8 cellular contexts compared by ENCODE assay signal in the genomic region with DNA sequence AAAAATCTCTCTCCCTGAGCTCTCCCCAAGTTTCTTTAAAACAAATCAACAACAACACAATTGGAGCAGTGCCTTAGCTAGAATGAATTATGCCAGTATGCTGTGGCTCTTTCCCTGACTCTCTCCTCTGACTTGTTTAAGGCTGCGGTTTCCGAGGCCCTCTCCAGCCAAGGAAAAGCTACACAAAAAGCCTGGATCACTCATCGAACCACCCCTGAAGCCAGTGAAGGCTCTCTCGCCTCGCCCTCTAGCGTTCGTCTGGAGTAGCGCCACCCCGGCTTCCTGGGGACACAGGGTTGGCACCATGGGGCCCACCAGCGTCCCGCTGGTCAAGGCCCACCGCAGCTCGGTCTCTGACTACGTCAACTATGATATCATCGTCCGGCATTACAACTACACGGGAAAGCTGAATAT. TPM values are rescaled to one million over a fixed set of nuclear protein-coding genes. Genes with fewer than 3 reads are reported as not detected.
A peak's percentile ranks its signal among the peaks of the same experiment; 100 is the strongest.
DNase-seq lines count a peak whose midpoint lies in the region; ATAC-seq and TF ChIP-seq lines count a peak whose summit lies in the region.

No MANE protein-coding gene starts in this region.

- H3K9me2 ChIP-seq in hepatocyte (replicated peaks; ENCODE audit: insufficient read depth): no peaks in the 10 kb centered on the region

- peaks cover 64% of the 10 kb centered on the region for H3K4me1 ChIP-seq in CD8-positive, alpha-beta T cell (ENCODE audit: insufficient read depth, low read length)
- H3K4me1 ChIP-seq in ascending aorta: peaks cover 0 to 12% of the 10 kb centered on the region in 2 donors
- peaks cover 5% of the 10 kb centered on the region for H3K4me1 ChIP-seq in hepatocyte (ENCODE audit: insufficient read depth)
- peaks cover 33% of the 10 kb centered on the region for H3K4me1 ChIP-seq in vagina

- POLR2A ChIA-PET in CD8-positive, alpha-beta T cell (lab: Charles Lee): interaction anchor here (0.7 to 6.6 kb wide), 40 partner anchors 9 to 343 kb away, joined by 3 to 56 read pairs (median 4); a partner anchor contains a TSS

- WGBS in hepatocyte (ENCODE audit: low lambda C conversion rate, missing lambda C conversion rate): 20% methylated on average over 17 of the region's 17 CpGs

- CTCF ChIA-PET in CD8-positive, alpha-beta T cell (lab: Charles Lee): interaction anchor here (0.6 to 17.1 kb wide), 64 partner anchors 10 to 352 kb away, joined by 3 to 405 read pairs (median 5); a partner anchor contains a TSS

- H3K9me3 Mint-ChIP-seq in CD8-positive, alpha-beta T cell: no peaks in the 10 kb centered on the region
- H3K9me3 Mint-ChIP-seq in T-helper 2 cell treated with Interferon-gamma antibody and Interleukin-4, amounts not matched to agents 5 μg/mL and 100 μg/mL, for 36 hours: no peaks in the 10 kb centered on the region

- no peaks in the 10 kb centered on the region for H3K9me3 ChIP-seq in CD8-positive, alpha-beta T cell (ENCODE audit: low read length)
- no peaks in the 10 kb centered on the region for H3K9me3 ChIP-seq in ascending aorta
- no peaks in the 10 kb centered on the region for H3K9me3 ChIP-seq in hepatocyte (ENCODE audit: low read depth)
- no peaks in the 10 kb centered on the region for H3K9me3 ChIP-seq in vagina

- H3K27ac Mint-ChIP-seq in CD8-positive, alpha-beta T cell: peak overlapping the region; percentile 98
- H3K27ac Mint-ChIP-seq in T-helper 2 cell treated with Interferon-gamma antibody and Interleukin-4, amounts not matched to agents 5 μg/mL and 100 μg/mL, for 36 hours: peak overlapping the region; percentile 97

- peak; percentile 89 for TF ChIP-seq CTCF in CD8-positive, alpha-beta T cell (IDR thresholded peaks at IDR 0.05)
- TF ChIP-seq CTCF in ascending aorta (IDR thresholded peaks at IDR 0.05) (peak; percentile 84 to 96 (median 96)), hepatocyte (IDR thresholded peaks at IDR 0.05; ENCODE audit: poor library complexity) (peak; percentile 86), vagina (IDR thresholded peaks at IDR 0.05) (peak; percentile 47 to 82 (median 72))

- H3K27me3 Mint-ChIP-seq in CD8-positive, alpha-beta T cell (ENCODE audit: low read depth): no peaks in the 10 kb centered on the region
- H3K27me3 Mint-ChIP-seq in T-helper 2 cell treated with Interferon-gamma antibody and Interleukin-4, amounts not matched to agents 5 μg/mL and 100 μg/mL, for 36 hours (ENCODE audit: low read depth): no peaks in the 10 kb centered on the region

- ATAC-seq in CD8-positive, alpha-beta T cell: peak; percentile 35
- peak; percentile 25 for ATAC-seq in GM21528 (IDR thresholded peaks at IDR 0.05; ENCODE audit: low FRiP score, unreplicated experiment)

- TF ChIP-seq POLR2A in vagina (IDR thresholded peaks at IDR 0.05): no peak

- peak overlapping the region; percentile 94 for H3K4me2 ChIP-seq in hepatocyte

- H3K79me2 ChIP-seq in hepatocyte: no peaks in the 10 kb centered on the region

- H3K27ac ChIP-seq in CD8-positive, alpha-beta T cell (ENCODE audit: low read depth, low read length): peak overlapping the region; percentile 71
- H3K27ac ChIP-seq in ascending aorta (peak overlapping the region in 1 of 2 donors; percentile 26), hepatocyte (no peak overlapping the region), vagina (peak overlapping the region; percentile 75)

- H2AFZ ChIP-seq in hepatocyte: no peak overlapping the region

- no peaks in the 10 kb centered on the region for H4K20me1 ChIP-seq in hepatocyte (ENCODE audit: insufficient read depth, poor library complexity, severe bottlenecking)

- H3K4me3 ChIP-seq in CD8-positive, alpha-beta T cell (ENCODE audit: low read depth, low read length): peak overlapping the region; percentile 50
- peak overlapping the region; percentile 82 to 84 for H3K4me3 ChIP-seq in ascending aorta
- no peak overlapping the region for H3K4me3 ChIP-seq in hepatocyte
- H3K4me3 ChIP-seq in vagina: peak overlapping the region; percentile 3 to 57

- peaks cover 31% of the 10 kb centered on the region for H3K36me3 ChIP-seq in CD8-positive, alpha-beta T cell (ENCODE audit: insufficient read depth, low read length)
- peaks cover 0 to 7% of the 10 kb centered on the region in 2 donors for H3K36me3 ChIP-seq in ascending aorta
- H3K36me3 ChIP-seq in hepatocyte (replicated peaks; ENCODE audit: insufficient read depth, low read depth): no peaks in the 10 kb centered on the region
- no peaks in the 10 kb centered on the region for H3K36me3 ChIP-seq in vagina

- peaks cover 74% of the 10 kb centered on the region for H3K36me3 Mint-ChIP-seq in CD8-positive, alpha-beta T cell
- peaks cover 76% of the 10 kb centered on the region for H3K36me3 Mint-ChIP-seq in T-helper 2 cell treated with Interferon-gamma antibody and Interleukin-4, amounts not matched to agents 5 μg/mL and 100 μg/mL, for 36 hours (ENCODE audit: low read depth)

- intact Hi-C loops in CD8-positive, alpha-beta T cell (cut with DNase I, micrococcal nuclease): loop anchor here (1.0 to 5.0 kb wide), 13 partner anchors 24 to 342 kb away; a partner anchor contains a TSS
- intact Hi-C loops in ascending aorta (cut with DNase I): loop anchor here (1.0 to 10.0 kb wide), 5 partner anchors 49 to 344 kb away; a partner anchor contains a TSS
- intact Hi-C loops in vagina (cut with DNase I): no loop called here

- H3K4me3 Mint-ChIP-seq in CD8-positive, alpha-beta T cell: peak overlapping the region; percentile 99
- peak overlapping the region; percentile 97 for H3K4me3 Mint-ChIP-seq in T-helper 2 cell treated with Interferon-gamma antibody and Interleukin-4, amounts not matched to agents 5 μg/mL and 100 μg/mL, for 36 hours

- peaks cover 67% of the 10 kb centered on the region for H3K4me1 Mint-ChIP-seq in CD8-positive, alpha-beta T cell (ENCODE audit: low read depth)
- H3K4me1 Mint-ChIP-seq in T-helper 2 cell treated with Interferon-gamma antibody and Interleukin-4, amounts not matched to agents 5 μg/mL and 100 μg/mL, for 36 hours (ENCODE audit: low read depth): peaks cover 46% of the 10 kb centered on the region

- DNase-seq in CD8-positive, alpha-beta T cell: peak; percentile 76 to 92 (median 84)
- DNase-seq in M059J (ENCODE audit: low read depth) (peak; percentile 94), ascending aorta (ENCODE audit: low spot score in 2 of 2) (peak; percentile 52 to 95), hepatocyte (ENCODE audit: low spot score) (peak; percentile 87), retina (peak; percentile 86), vagina (ENCODE audit: extremely low spot score in 2 of 2) (no peak)
- DNase-seq in T-helper 2 cell treated with Interferon-gamma antibody and Interleukin-4, amounts not matched to agents 5 μg/mL and 100 μg/mL, for 36 hours (ENCODE audit: low spot score): peak; percentile 85

- no peaks in the 10 kb centered on the region for H3K27me3 ChIP-seq in CD8-positive, alpha-beta T cell (ENCODE audit: insufficient read depth, low read length)
- no peaks in the 10 kb centered on the region for H3K27me3 ChIP-seq in ascending aorta
- H3K27me3 ChIP-seq in hepatocyte: peaks cover 15% of the 10 kb centered on the region
- no peaks in the 10 kb centered on the region for H3K27me3 ChIP-seq in vagina

RNA-seq across cellular contexts. Expression of a gene that starts 1.9 kb away (rescaled TPM):
- 100 to 1,000 TPM; 416 to 420 TPM for total RNA-seq in CD8-positive, alpha-beta T cell
- total RNA-seq in M059J (2014; rRNA removed; shearing (Covaris generic)): 6.8 and 6.9 TPM in 2 replicates
- total RNA-seq in ascending aorta (291 TPM), hepatocyte (8.7 and 9.3 TPM in 2 replicates), vagina (58.4 TPM)
- polyA plus RNA-seq in hepatocyte: 9.3 and 10.0 TPM in 2 replicates

Comparison
In these comparisons a context has a peak if more than half of its experiments do, and no peak if none do; other contexts are left out.
1. DNase-seq: peak in CD8-positive, alpha-beta T cell (7 of 7), M059J (single experiment), T-helper 2 cell treated with Interferon-gamma antibody and Interleukin-4, amounts not matched to agents 5 μg/mL and 100 μg/mL, for 36 hours (single experiment), ascending aorta (2 of 2), hepatocyte (single experiment) and retina (single experiment); none in vagina (0 of 2).
2. Peak in every context shown above with its lines, with median percentiles within 50 percentile points of each other: CTCF ChIP-seq.